Comparison of ENCODE assay signal across 15 cellular contexts in genomic region chr7:139629392-139630082, GRCh38.
DNase-seq lines count a peak whose midpoint lies in the region; ATAC-seq and TF ChIP-seq lines count a peak whose summit lies in the region.
"Had no signal": no experiment of that assay in that cellular context is flagged by ENCODE, and none has a peak within 500 bp of the region (broad histone marks: within the 10 kb centered on the region; RNA-seq: fewer than 3 reads in every experiment).

No MANE protein-coding gene starts in this region.

- H3K4me1 ChIP-seq in heart left ventricle (peaks cover 0 to 26% (median 11%) of the 10 kb centered on the region in 12 donors), gastroesophageal sphincter (no peaks in the 10 kb centered on the region)
- H3K4me1 ChIP-seq: prostate gland had no signal

- TF ChIP-seq POLR2A in heart left ventricle (IDR thresholded peaks at IDR 0.05) (no peak), gastroesophageal sphincter (IDR thresholded peaks at IDR 0.05) (no peak)

- H3K4me3 ChIP-seq in heart left ventricle (no peak overlapping the region), fibroblast of mammary gland (ENCODE audit: control insufficient read depth, low read depth, low read length) (no peak overlapping the region), gastroesophageal sphincter (no peak overlapping the region)
- H3K4me3 ChIP-seq: prostate gland had no signal

- no peak for DNase-seq in heart left ventricle
- DNase-seq in left cardiac atrium = no peak
- peak; percentile 10 for DNase-seq in MV-4-11 (lab: John Stamatoyannopoulos, UW)
- peak; percentile 21 for DNase-seq in fibroblast of mammary gland (ENCODE audit: low read depth)
- no peak for DNase-seq in substantia nigra (lab: John Stamatoyannopoulos, UW)
- DNase-seq in HCEC 1CT = no peak
- no peak for DNase-seq in stimulated activated CD4-positive, alpha-beta T cell treated with anti-CD3 and anti-CD28 coated beads, Interleukin-12 subunit alpha, Interleukin-12 subunit beta, amount 100 ng/mL, for 4 hours
- DNase-seq: activated naive CD4-positive, alpha-beta T cell treated with anti-CD3 and anti-CD28 coated beads for 36 hours; DMS79 treated with DMSO at 0.1 percent for 48 hours; effector memory CD8-positive, alpha-beta T cell; NCI-H187; NCI-H774 had no signal

- intact Hi-C loops in heart left ventricle (cut with DNase I) = loop anchor here in 1 of 10 donors (10.0 kb wide), 1 partner anchor 125 kb away; no protein-coding TSS in a partner anchor
- intact Hi-C loops in left cardiac atrium (cut with DNase I) = no loop called here

- ATAC-seq in heart left ventricle (peak in 3 of 4 donors; percentile 40 to 69 (median 55)), left cardiac atrium (no peak), gastroesophageal sphincter (no peak)
- ATAC-seq: activated CD8-positive, alpha-beta T cell treated with anti-CD3 and anti-CD28 coated beads for 36 hours; effector memory CD8-positive, alpha-beta T cell had no signal

- H3K9me3 ChIP-seq in heart left ventricle (no peaks in the 10 kb centered on the region), gastroesophageal sphincter (no peaks in the 10 kb centered on the region)
- H3K9me3 ChIP-seq: prostate gland had no signal

- H3K27me3 ChIP-seq in heart left ventricle = no peaks in the 10 kb centered on the region
- no peaks in the 10 kb centered on the region for H3K27me3 ChIP-seq in gastroesophageal sphincter

- H3K36me3 ChIP-seq in heart left ventricle (peaks cover 0 to 80% (median 71%) of the 10 kb centered on the region in 9 donors), gastroesophageal sphincter (peaks cover 0 to 81% of the 10 kb centered on the region in 2 donors)

- peak in 1 of 12 donors; percentile 9 for TF ChIP-seq CTCF in heart left ventricle (IDR thresholded peaks at IDR 0.05)
- TF ChIP-seq CTCF in fibroblast of mammary gland (conservative IDR thresholded peaks at IDR 0.05; ENCODE audit: control insufficient read depth, insufficient read depth, low read depth, low read length) = no peak
- no peak for TF ChIP-seq CTCF in gastroesophageal sphincter (IDR thresholded peaks at IDR 0.05)

- 81 to 89% (median 83%) methylated on average over 4 of the region's 4 CpGs for WGBS in heart left ventricle, 4 donors
- 62 to 83% methylated on average over 2 of the region's 4 CpGs for WGBS in gastroesophageal sphincter (ENCODE audit: low coverage in 1 of 2), 2 donors

- no peak for TF ChIP-seq EP300 in gastroesophageal sphincter (IDR thresholded peaks at IDR 0.05)

- H3K27ac ChIP-seq in heart left ventricle = peak overlapping the region in 1 of 12 donors; percentile 4
- H3K27ac ChIP-seq in substantia nigra (ENCODE audit: low read depth, low read length, poor library complexity, severe bottlenecking) = peak overlapping the region; percentile 20
- H3K27ac ChIP-seq in gastroesophageal sphincter = no peak overlapping the region
- H3K27ac ChIP-seq: prostate gland had no signal

Comparison
In these comparisons a context has a peak if more than half of its experiments do, and no peak if none do; other contexts are left out.
1. ATAC-seq: peak in heart left ventricle (3 of 4); none in left cardiac atrium (0 of 2) and gastroesophageal sphincter (single experiment).
2. DNase-seq: peak in MV-4-11 (single experiment) and fibroblast of mammary gland (single experiment); none in heart left ventricle (0 of 5), left cardiac atrium (single experiment), substantia nigra (0 of 49), HCEC 1CT (single experiment) and stimulated activated CD4-positive, alpha-beta T cell treated with anti-CD3 and anti-CD28 coated beads, Interleukin-12 subunit alpha, Interleukin-12 subunit beta, amount 100 ng/mL, for 4 hours (single experiment).